Comparison of ENCODE assay signal across 10 cellular contexts in genomic region chr15:72365844-72366243, GRCh38.
DNase-seq lines count a peak whose midpoint lies in the region; ATAC-seq and TF ChIP-seq lines count a peak whose summit lies in the region.
"Had no signal": no experiment of that assay in that cellular context is flagged by ENCODE, and none has a peak within 500 bp of the region (broad histone marks: within the 10 kb centered on the region; RNA-seq: fewer than 3 reads in every experiment).

No MANE protein-coding gene starts in this region.

- ATAC-seq in GM18505 (IDR thresholded peaks at IDR 0.05; ENCODE audit: unreplicated experiment) = peak; percentile 83
- peak; percentile 88 for ATAC-seq in GM21528 (IDR thresholded peaks at IDR 0.05; ENCODE audit: low FRiP score, unreplicated experiment)
- ATAC-seq: HCT116 had no signal

- no peak for TF ChIP-seq POLR2A in GM18505 (IDR thresholded peaks at IDR 0.05; ENCODE audit: borderline replicate concordance, extremely low read depth, insufficient read depth, insufficient read length)

- DNase-seq in KG1 (lab: John Stamatoyannopoulos, UW) (peak; percentile 61), globus pallidus (ENCODE audit: low spot score) (peak; percentile 31), glomerular visceral epithelial cell (ENCODE audit: extremely low spot score) (no peak), NCI-H1417 treated with DMSO at 0.1 percent for 48 hours (lab: John Stamatoyannopoulos, UW) (no peak), cerebellar nuclear complex (lab: John Stamatoyannopoulos, UW) (no peak), DMS53 (lab: John Stamatoyannopoulos, UW) (no peak)
- DNase-seq: activated CD4-positive, alpha-beta T cell treated with anti-CD3 and anti-CD28 coated beads, Interleukin-2, amount 50 U/mL, for 1 hour had no signal

Comparison
In these comparisons a context has a peak if more than half of its experiments do, and no peak if none do; other contexts are left out.
1. DNase-seq: peak in KG1 (single experiment) and globus pallidus (single experiment); none in glomerular visceral epithelial cell (single experiment), NCI-H1417 treated with DMSO at 0.1 percent for 48 hours (single experiment), cerebellar nuclear complex (0 of 2) and DMS53 (single experiment).